ENCODE assay signal across 10 cellular contexts in genomic region chr16:13436641-13437423, GRCh38.
DNase-seq lines count a peak whose midpoint lies in the region; ATAC-seq and TF ChIP-seq lines count a peak whose summit lies in the region.
"Had no signal": no experiment of that assay in that cellular context is flagged by ENCODE, and none has a peak within 500 bp of the region (broad histone marks: within the 10 kb centered on the region; RNA-seq: fewer than 3 reads in every experiment).

No MANE protein-coding gene starts in this region.

- intact Hi-C loops in left cardiac atrium (cut with DNase I), result no loop called here

- peak; percentile 32 for DNase-seq in GM10266 (ENCODE audit: extremely low spot score)
- no peak for DNase-seq in glutamatergic neuron
- no peak for DNase-seq in NCI-H2029 treated with DMSO at 0.1 percent for 48 hours (lab: John Stamatoyannopoulos, UW)
- DNase-seq in NCI-H2081 (lab: John Stamatoyannopoulos, UW), result no peak
- no peak for DNase-seq in left cardiac atrium
- DNase-seq: colonic mucosa had no signal

- TF ChIP-seq CTCF in GM10266 (IDR thresholded peaks at IDR 0.05; ENCODE audit: control insufficient read depth, insufficient read depth, low read depth, missing control alignments) (no peak), glutamatergic neuron (IDR thresholded peaks at IDR 0.05; ENCODE audit: partially characterized antibody, unreplicated experiment) (no peak)

- H3K9me3 Mint-ChIP-seq in glutamatergic neuron (ENCODE audit: unreplicated experiment), result no peaks in the 10 kb centered on the region
- H3K9me3 Mint-ChIP-seq: memory B cell had no signal

- H3K4me3 Mint-ChIP-seq in glutamatergic neuron (ENCODE audit: unreplicated experiment), result peak overlapping the region; percentile 31
- H3K4me3 Mint-ChIP-seq: memory B cell had no signal

- no peaks in the 10 kb centered on the region for H3K36me3 Mint-ChIP-seq in glutamatergic neuron (ENCODE audit: unreplicated experiment)
- H3K36me3 Mint-ChIP-seq: memory B cell had no signal

- ATAC-seq in GM19463 (IDR thresholded peaks at IDR 0.05; ENCODE audit: unreplicated experiment) (peak; percentile 72), HG03442 (IDR thresholded peaks at IDR 0.05; ENCODE audit: unreplicated experiment) (peak; percentile 71), HG03039 (IDR thresholded peaks at IDR 0.05; ENCODE audit: unreplicated experiment) (no peak), left cardiac atrium (no peak)

- peaks cover 26% of the 10 kb centered on the region for H3K4me1 Mint-ChIP-seq in glutamatergic neuron (ENCODE audit: low read depth, unreplicated experiment)
- H3K4me1 Mint-ChIP-seq: memory B cell had no signal

- H3K27me3 Mint-ChIP-seq in glutamatergic neuron (ENCODE audit: unreplicated experiment), result no peaks in the 10 kb centered on the region
- H3K27me3 Mint-ChIP-seq: memory B cell had no signal

- peak overlapping the region; percentile 78 for H3K27ac Mint-ChIP-seq in glutamatergic neuron (ENCODE audit: unreplicated experiment)
- H3K27ac Mint-ChIP-seq: memory B cell had no signal

Comparison
In these comparisons a context has a peak if more than half of its experiments do, and no peak if none do; other contexts are left out.
1. ATAC-seq: peak in GM19463 (single experiment) and HG03442 (single experiment); none in HG03039 (single experiment) and left cardiac atrium (0 of 2).